In the genomic region with DNA sequence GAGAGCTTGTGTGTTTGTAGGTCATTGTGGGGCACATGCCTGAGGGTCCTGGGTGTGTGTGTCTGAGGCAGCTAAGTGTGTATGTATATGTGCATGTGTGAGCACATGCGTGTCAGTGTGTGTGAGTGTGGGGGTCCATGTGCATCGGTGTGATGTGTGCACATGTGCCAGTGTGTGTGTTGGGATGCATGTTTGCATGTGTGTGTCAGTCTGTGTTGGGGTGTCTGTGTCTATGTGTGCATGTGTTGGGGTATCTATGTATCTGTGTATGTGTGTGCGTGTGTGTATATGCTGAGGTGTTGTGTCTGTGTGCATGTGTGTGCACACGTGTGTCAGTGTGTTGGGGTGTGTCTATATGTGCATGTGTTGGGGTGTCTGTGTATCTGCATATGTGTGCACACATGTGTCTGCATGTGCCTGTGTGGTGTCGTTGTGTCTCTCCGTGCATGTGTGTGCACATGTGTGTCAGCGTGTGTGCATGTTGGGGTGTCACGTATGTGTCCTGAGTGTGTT, we compare ENCODE assay signal across 2 cellular contexts.
TF ChIP-seq lines count a peak whose summit lies in the region.

No MANE protein-coding gene starts in this region.

TF ChIP-seq in GM12891, 5 proteins besides CTCF, POLR2A, EP300 and RAD21 (continued from another document):
- TF ChIP-seq POLR2AphosphoS5 (IDR thresholded peaks at IDR 0.05; ENCODE audit: low read depth, low read length) = no peak
- TF ChIP-seq PAX5 (IDR thresholded peaks at IDR 0.05; ENCODE audit: insufficient read depth, low read length, severe bottlenecking) = no peak
- no peak for TF ChIP-seq TAF1 (IDR thresholded peaks at IDR 0.05; ENCODE audit: low read depth, low read length)
- TF ChIP-seq SPI1 (IDR thresholded peaks at IDR 0.05; ENCODE audit: low read depth, low read length) = no peak
TF ChIP-seq in GM12891: peak in this region for 0.

TF ChIP-seq in endothelial cell of umbilical vein, 7 proteins besides CTCF, POLR2A, EP300 and RAD21:
- TF ChIP-seq EZH2 (IDR thresholded peaks at IDR 0.05; ENCODE audit: borderline replicate concordance, low read depth, low read length, severe bottlenecking) (no peak), FOS (IDR thresholded peaks at IDR 0.05; ENCODE audit: borderline replicate concordance, insufficient read depth, low read length) (no peak), MYC (IDR thresholded peaks at IDR 0.05; ENCODE audit: low read depth, low read length) (no peak), POLR2AphosphoS5 (IDR thresholded peaks at IDR 0.05; ENCODE audit: insufficient read depth, low read depth, low read length) (no peak), JUN (IDR thresholded peaks at IDR 0.05; ENCODE audit: borderline replicate concordance, insufficient read depth, insufficient read length, low read depth) (no peak)
- TF ChIP-seq, protein P1, sequence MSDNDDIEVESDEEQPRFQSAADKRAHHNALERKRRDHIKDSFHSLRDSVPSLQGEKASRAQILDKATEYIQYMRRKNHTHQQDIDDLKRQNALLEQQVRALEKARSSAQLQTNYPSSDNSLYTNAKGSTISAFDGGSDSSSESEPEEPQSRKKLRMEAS (IDR thresholded peaks at IDR 0.05; ENCODE audit: insufficient read depth, insufficient read length) = peak; percentile 1
TF ChIP-seq in endothelial cell of umbilical vein: peak in this region for 1.
